14 cellular contexts compared by ENCODE assay signal in genomic region chr5:98268162-98268860, GRCh38.
A peak's percentile ranks its signal among the peaks of the same experiment; 100 is the strongest.
DNase-seq lines count a peak whose midpoint lies in the region; ATAC-seq and TF ChIP-seq lines count a peak whose summit lies in the region.
"Had no signal": no experiment of that assay in that cellular context is flagged by ENCODE, and none has a peak within 500 bp of the region (broad histone marks: within the 10 kb centered on the region; RNA-seq: fewer than 3 reads in every experiment).

No MANE protein-coding gene starts in this region.

- no peak overlapping the region for H3K4me3 Mint-ChIP-seq in H9
- H3K4me3 Mint-ChIP-seq: CD4-positive, alpha-beta memory T cell had no signal

- TF ChIP-seq CTCF in H9 (conservative IDR thresholded peaks at IDR 0.05) (no peak), IMR-90 (conservative IDR thresholded peaks at IDR 0.05; ENCODE audit: low read depth, low read length) (no peak), lower lobe of right lung (IDR thresholded peaks at IDR 0.05) (no peak), upper lobe of right lung (IDR thresholded peaks at IDR 0.05) (no peak)

- WGBS in H9 (ENCODE audit: extremely low coverage, insufficient read length, low lambda C conversion rate) = no CpG with 5 or more reads among the region's 7 CpGs
- WGBS in IMR-90 (ENCODE audit: extremely low coverage in 2 of 2, insufficient read length in 1 of 2), 2 experiments = 100% methylated on average over 3 of the region's 7 CpGs; no CpG with 5 or more reads in 1 of the 2 experiments

- no peaks in the 10 kb centered on the region for H3K9me1 ChIP-seq in IMR-90 (ENCODE audit: insufficient read depth, low read length)

- peaks cover 13 to 14% of the 10 kb centered on the region in 2 experiments for H3K4me1 Mint-ChIP-seq in H9
- H3K4me1 Mint-ChIP-seq: CD4-positive, alpha-beta memory T cell had no signal

- H3K79me2 ChIP-seq in H9 (ENCODE audit: insufficient read depth, low read length) = no peaks in the 10 kb centered on the region

- H3K9me3 Mint-ChIP-seq in H9 = peaks cover 3 to 5% of the 10 kb centered on the region in 2 experiments; a peak in 2 of 5 replicates

- CTCF ChIA-PET in IMR-90 (lab: Yijun Ruan, JAX) = interaction anchor here (1.1 kb wide), 1 partner anchor 11 kb away, joined by 4 read pairs; no protein-coding TSS in a partner anchor

- dilution Hi-C loops in IMR-90 (cut with HindIII; ENCODE audit: low sequenced_read_pairs, unreplicated experiment) = no loop called here

- H3K23ac ChIP-seq in H9 (ENCODE audit: insufficient read length, low read depth, low read length) (no peak overlapping the region), IMR-90 (ENCODE audit: low read depth, low read length) (no peak overlapping the region)

- H3K4ac ChIP-seq in H9 (ENCODE audit: low read depth, low read length) = no peak overlapping the region
- H3K4ac ChIP-seq in IMR-90 (ENCODE audit: low read depth, low read length) = no peak overlapping the region

- no peak overlapping the region for H3K18ac ChIP-seq in H9 (ENCODE audit: insufficient read length, low read depth, low read length)
- H3K18ac ChIP-seq in IMR-90 (ENCODE audit: low read depth, low read length) = no peak overlapping the region

- H3K79me1 ChIP-seq in H9 (ENCODE audit: insufficient read depth, low read depth, low read length, poor library complexity, severe bottlenecking) (no peaks in the 10 kb centered on the region), IMR-90 (ENCODE audit: low read depth in 1 of 2, low read length in 2 of 2) (no peaks in the 10 kb centered on the region)

- H3K56ac ChIP-seq in H9 (ENCODE audit: insufficient read length, low read depth, low read length) = no peak overlapping the region
- H3K56ac ChIP-seq in IMR-90 (ENCODE audit: extremely low read depth, insufficient read depth, low read length) = no peak overlapping the region

- in situ Hi-C loops in IMR-90 (cut with MboI; ENCODE audit: low sequenced_read_pairs) = no loop called here

- no peak overlapping the region for H2BK120ac ChIP-seq in H9 (ENCODE audit: low read depth, low read length, poor library complexity, severe bottlenecking)
- no peak overlapping the region for H2BK120ac ChIP-seq in IMR-90 (ENCODE audit: low read depth, low read length)

- H3K23me2 ChIP-seq in H9 (ENCODE audit: insufficient read length, low read depth, low read length, poor library complexity, severe bottlenecking) = no peaks in the 10 kb centered on the region

- POLR2A ChIA-PET in IMR-90 (lab: Charles Lee; ENCODE audit: unreplicated experiment) = no interaction called here

- no peak overlapping the region for H2BK12ac ChIP-seq in H9 (ENCODE audit: insufficient read length, low read depth, low read length)

- H3K27me3 ChIP-seq in H9 (ENCODE audit: insufficient read depth, low read length) (no peaks in the 10 kb centered on the region), IMR-90 (ENCODE audit: control insufficient read depth, insufficient read depth, low read length) (no peaks in the 10 kb centered on the region), lower lobe of right lung (ENCODE audit: low read depth) (no peaks in the 10 kb centered on the region), upper lobe of right lung (no peaks in the 10 kb centered on the region)

- no peak overlapping the region for H2AFZ ChIP-seq in H9 (ENCODE audit: low read length)
- H2AFZ ChIP-seq in IMR-90 (replicated peaks; ENCODE audit: low read length, poor library complexity) = peak overlapping the region; percentile 56

- no peak overlapping the region for H2AK9ac ChIP-seq in IMR-90 (replicated peaks; ENCODE audit: low read depth, low read length, poor library complexity)

- no peak overlapping the region for H3K14ac ChIP-seq in H9 (ENCODE audit: insufficient read depth, low read length)
- no peak overlapping the region for H3K14ac ChIP-seq in IMR-90 (replicated peaks; ENCODE audit: low read depth, low read length)

- TF ChIP-seq POLR2A in IMR-90 (IDR thresholded peaks at IDR 0.05; ENCODE audit: low read depth, low read length) = no peak

- no peaks in the 10 kb centered on the region for H4K20me1 ChIP-seq in H9 (ENCODE audit: control insufficient read depth, insufficient read depth, insufficient read length)
- no peaks in the 10 kb centered on the region for H4K20me1 ChIP-seq in IMR-90 (ENCODE audit: insufficient read depth, low read length)

- H3K4me1 ChIP-seq in H9 (ENCODE audit: insufficient read depth, low read length) (no peaks in the 10 kb centered on the region), IMR-90 (ENCODE audit: control insufficient read depth, insufficient read depth, low read length) (no peaks in the 10 kb centered on the region), lower lobe of right lung (no peaks in the 10 kb centered on the region), upper lobe of right lung (no peaks in the 10 kb centered on the region)

- peak overlapping the region; percentile 11 for H2BK20ac ChIP-seq in H9 (ENCODE audit: low read depth, low read length, poor library complexity, severe bottlenecking)
- H2BK20ac ChIP-seq in IMR-90 (ENCODE audit: low read depth, low read length) = no peak overlapping the region

- intact Hi-C loops in IMR-90 (cut with micrococcal nuclease) = no loop called here
- intact Hi-C loops in lower lobe of right lung (cut with DNase I) = no loop called here
- intact Hi-C loops in upper lobe of right lung (cut with DNase I) = no loop called here

- no peak overlapping the region for H3K4me3 ChIP-seq in IMR-90 (ENCODE audit: insufficient read depth, low read depth, low read length)
- H3K4me3 ChIP-seq in lower lobe of right lung = no peak overlapping the region
- no peak overlapping the region for H3K4me3 ChIP-seq in upper lobe of right lung
- H3K4me3 ChIP-seq: HAP-1 had no signal

- no peak overlapping the region for H2BK15ac ChIP-seq in H9 (ENCODE audit: low read depth, low read length)
- H2BK15ac ChIP-seq in IMR-90 (ENCODE audit: low read depth, low read length) = no peak overlapping the region

- no peak overlapping the region for H2BK5ac ChIP-seq in H9 (ENCODE audit: insufficient read length, low read length)
- H2BK5ac ChIP-seq in IMR-90 (ENCODE audit: low read depth, low read length, poor library complexity, severe bottlenecking) = no peak overlapping the region

- H4K8ac ChIP-seq in H9 (replicated peaks; ENCODE audit: insufficient read length, low read depth, low read length) (no peak overlapping the region), IMR-90 (ENCODE audit: low read depth in 2 of 2, low read length in 2 of 2) (no peak overlapping the region)

- no peak overlapping the region for H3K27ac ChIP-seq in H9 (ENCODE audit: insufficient read length, low read depth, low read length)
- no peak overlapping the region for H3K27ac ChIP-seq in IMR-90 (ENCODE audit: insufficient read depth, low read length)
- H3K27ac ChIP-seq in lower lobe of right lung = no peak overlapping the region
- no peak overlapping the region for H3K27ac ChIP-seq in upper lobe of right lung
- H3K27ac ChIP-seq: C4-2B had no signal

- no peaks in the 10 kb centered on the region for H3K27me3 Mint-ChIP-seq in H9 (ENCODE audit: low read depth)
- H3K27me3 Mint-ChIP-seq: CD4-positive, alpha-beta memory T cell had no signal

- H3K9me3 ChIP-seq in H9 (ENCODE audit: control insufficient read depth, low read depth, low read length) (no peaks in the 10 kb centered on the region), IMR-90 (ENCODE audit: control insufficient read depth, insufficient read depth, low read length) (no peaks in the 10 kb centered on the region), lower lobe of right lung (no peaks in the 10 kb centered on the region), upper lobe of right lung (no peaks in the 10 kb centered on the region)
- H3K9me3 ChIP-seq: HAP-1 had no signal

- no peak for DNase-seq in H9
- DNase-seq in IMR-90 = no peak
- no peak for DNase-seq in lower lobe of right lung
- peak; percentile 33 for DNase-seq in upper lobe of right lung
- DNase-seq in NOMO-1 treated with dmso at 0.1 percent for 144 hours (lab: John Stamatoyannopoulos, UW; ENCODE audit: unreplicated experiment) = no peak
- DNase-seq in activated T-cell treated with anti-CD3 and anti-CD28 coated beads, Interleukin-2, amount 50 U/mL, for 1 hour = no peak
- DNase-seq: ACHN; AML-193; CD4-positive, alpha-beta memory T cell; DMS153; DND-41; EL had no signal

- H3K36me3 ChIP-seq in IMR-90 (ENCODE audit: control insufficient read depth, insufficient read depth, low read length) (no peaks in the 10 kb centered on the region), lower lobe of right lung (no peaks in the 10 kb centered on the region), upper lobe of right lung (no peaks in the 10 kb centered on the region)
- H3K36me3 ChIP-seq: HAP-1 had no signal

- H3K36me3 Mint-ChIP-seq in H9 (ENCODE audit: insufficient read depth in 1 of 3, low read depth in 3 of 3) = peaks cover 0 to 4% (median 2%) of the 10 kb centered on the region in 3 experiments; a peak in 1 of 7 replicates
- H3K36me3 Mint-ChIP-seq: CD4-positive, alpha-beta memory T cell had no signal

- H4K91ac ChIP-seq in H9 (ENCODE audit: insufficient read length, low read depth, low read length) (no peak overlapping the region), IMR-90 (ENCODE audit: insufficient read depth, low read depth, low read length) (no peak overlapping the region)

- ATAC-seq in IMR-90 (ENCODE audit: low read depth) = no peak
- ATAC-seq in lower lobe of right lung = peak; percentile 72 to 77
- ATAC-seq in upper lobe of right lung = peak; percentile 69

- no peak overlapping the region for H3T11ph ChIP-seq in H9 (ENCODE audit: low read length)

- H3K9ac ChIP-seq in H9 (ENCODE audit: extremely low read depth, insufficient read length, low read length) = no peak overlapping the region
- no peak overlapping the region for H3K9ac ChIP-seq in IMR-90 (ENCODE audit: low read depth, low read length)

- no peak overlapping the region; a peak in 1 of 7 replicates for H3K27ac Mint-ChIP-seq in H9
- H3K27ac Mint-ChIP-seq: CD4-positive, alpha-beta memory T cell had no signal

- H4K5ac ChIP-seq in H9 (ENCODE audit: insufficient read length, low read depth, low read length) (no peak overlapping the region), IMR-90 (ENCODE audit: low read depth, low read length) (no peak overlapping the region)

- H2AK5ac ChIP-seq in H9 (ENCODE audit: insufficient read length, low read length) (no peak overlapping the region), IMR-90 (ENCODE audit: low read depth, low read length) (no peak overlapping the region)

- TF ChIP-seq RAD21 in IMR-90 (IDR thresholded peaks at IDR 0.05; ENCODE audit: low read length) = no peak

- BruUV-seq in IMR-90 (replicated peaks; lab: Mats Ljungman, UMichigan) = no TSS peak

- no peak overlapping the region for H3K4me2 ChIP-seq in H9 (ENCODE audit: insufficient read depth, insufficient read length, low read length)
- no peak overlapping the region for H3K4me2 ChIP-seq in IMR-90 (ENCODE audit: low read depth, low read length)

TF ChIP-seq in IMR-90, 13 proteins besides CTCF, POLR2A, EP300 and RAD21:
- TF ChIP-seq BHLHE40 (IDR thresholded peaks at IDR 0.05; ENCODE audit: low read depth, low read length) = no peak
